1 cellular context compared by ENCODE assay signal in genomic region chr10:5894458-5894857, GRCh38.
TF ChIP-seq lines count a peak whose summit lies in the region.

No MANE protein-coding gene starts in this region.

TF ChIP-seq in K562, 482 proteins besides CTCF, POLR2A, EP300 and RAD21:
- TF ChIP-seq NFIX (CRISPR knock-in tag; IDR thresholded peaks at IDR 0.05; ENCODE audit: low read depth) (no peak), MGA (IDR thresholded peaks at IDR 0.05) (0 out of 2 replicates have a peak, but pooled peaks have one; percentile 8), MEF2A (IDR thresholded peaks at IDR 0.05; ENCODE audit: control insufficient read depth, low read depth, low read length) (no peak), NCOR1 (IDR thresholded peaks at IDR 0.05) (no peak), HCFC1 (IDR thresholded peaks at IDR 0.05; ENCODE audit: low read depth, low read length) (no peak), HMG20B (CRISPR knock-in tag; IDR thresholded peaks at IDR 0.05) (no peak), NFE2 (IDR thresholded peaks at IDR 0.05; ENCODE audit: low read depth) (no peak), TEAD4 (IDR thresholded peaks at IDR 0.05; ENCODE audit: low read length) (no peak), TEAD4 (CRISPR knock-in tag; IDR thresholded peaks at IDR 0.05; ENCODE audit: borderline replicate concordance) (no peak), AFF4 (CRISPR knock-in tag; IDR thresholded peaks at IDR 0.05) (0 out of 2 replicates have a peak, but pooled peaks have one; percentile 37), VEZF1 (CRISPR knock-in tag; IDR thresholded peaks at IDR 0.05) (peak; percentile 29; the same call in 1 of the 2 replicates), CREBBP (IDR thresholded peaks at IDR 0.05; ENCODE audit: low read depth, low read length) (no peak), THRB (CRISPR knock-in tag; conservative IDR thresholded peaks at IDR 0.05) (no peak), KDM5B (IDR thresholded peaks at IDR 0.05; ENCODE audit: insufficient replicate concordance, low read depth, low read length) (no peak), LEF1 (IDR thresholded peaks at IDR 0.05) (no peak), ZNF316 (IDR thresholded peaks at IDR 0.05) (peak; percentile 72), RBBP5 (IDR thresholded peaks at IDR 0.05; ENCODE audit: borderline replicate concordance, insufficient read depth, low read length, poor library complexity, severe bottlenecking) (peak; percentile 21), MYNN (IDR thresholded peaks at IDR 0.05) (no peak), MYNN (CRISPR knock-in tag; IDR thresholded peaks at IDR 0.05) (no peak), E2F1 (CRISPR knock-in tag; IDR thresholded peaks at IDR 0.05) (no peak), CC2D1A (IDR thresholded peaks at IDR 0.05) (no peak), SFPQ (IDR thresholded peaks at IDR 0.05; ENCODE audit: low read depth, low read length) (no peak), CEBPG (CRISPR knock-in tag; IDR thresholded peaks at IDR 0.05) (no peak), CEBPG (tag; conservative IDR thresholded peaks at IDR 0.05 in 1 of 2, IDR thresholded peaks at IDR 0.05 in 1 of 2) (no peak), ZNF766 (CRISPR knock-in tag; conservative IDR thresholded peaks at IDR 0.05) (no peak), GTF2E2 (tag; IDR thresholded peaks at IDR 0.05) (peak; percentile 35; the same call in 1 of the 2 replicates), TRIM28 (IDR thresholded peaks at IDR 0.05) (no peak), ZNF57 (CRISPR knock-in tag; IDR thresholded peaks at IDR 0.05) (no peak), SMARCC2 (IDR thresholded peaks at IDR 0.05; ENCODE audit: low read depth) (no peak), C11orf30 (IDR thresholded peaks at IDR 0.05; ENCODE audit: low read depth) (0 out of 2 replicates have a peak, but pooled peaks have one; percentile 33)
